7 cellular contexts compared by ENCODE assay signal in the genomic region with DNA sequence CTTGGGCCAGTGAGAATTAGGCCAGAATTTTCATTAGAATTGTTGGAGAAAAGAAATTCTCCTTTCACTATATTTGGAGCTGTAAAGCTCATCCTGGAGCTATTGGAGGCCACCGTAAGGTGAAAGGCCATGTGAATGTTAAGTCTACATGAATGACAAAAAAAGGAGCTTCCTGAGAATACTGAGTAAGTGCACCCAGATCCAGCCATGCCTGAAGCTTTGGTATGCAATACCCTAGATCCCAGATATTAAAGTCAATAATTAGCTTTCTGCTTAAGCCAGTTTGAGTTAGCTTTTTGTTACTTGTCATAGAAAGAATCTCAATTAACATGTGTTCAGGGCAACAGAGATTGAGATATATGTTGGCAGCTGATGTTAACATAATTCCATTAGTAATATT.
"Had no signal": no experiment of that assay in that cellular context is flagged by ENCODE, and none has a peak within 500 bp of the region (broad histone marks: within the 10 kb centered on the region; RNA-seq: fewer than 3 reads in every experiment).

No MANE protein-coding gene starts in this region.

- H3K4me2 ChIP-seq: KMS-11 had no signal

- DNase-seq: IMR-90, KBM-7, KG1 had no signal

- H3K9ac ChIP-seq: KMS-11 had no signal

- H3K27ac ChIP-seq: HL-60, KMS-11 had no signal

- ATAC-seq: K562 had no signal

- H3K4me3 ChIP-seq: K562 had no signal

- FAIRE-seq: HTR-8/SVneo had no signal
